ENCODE assay signal across 8 cellular contexts in the genomic region with DNA sequence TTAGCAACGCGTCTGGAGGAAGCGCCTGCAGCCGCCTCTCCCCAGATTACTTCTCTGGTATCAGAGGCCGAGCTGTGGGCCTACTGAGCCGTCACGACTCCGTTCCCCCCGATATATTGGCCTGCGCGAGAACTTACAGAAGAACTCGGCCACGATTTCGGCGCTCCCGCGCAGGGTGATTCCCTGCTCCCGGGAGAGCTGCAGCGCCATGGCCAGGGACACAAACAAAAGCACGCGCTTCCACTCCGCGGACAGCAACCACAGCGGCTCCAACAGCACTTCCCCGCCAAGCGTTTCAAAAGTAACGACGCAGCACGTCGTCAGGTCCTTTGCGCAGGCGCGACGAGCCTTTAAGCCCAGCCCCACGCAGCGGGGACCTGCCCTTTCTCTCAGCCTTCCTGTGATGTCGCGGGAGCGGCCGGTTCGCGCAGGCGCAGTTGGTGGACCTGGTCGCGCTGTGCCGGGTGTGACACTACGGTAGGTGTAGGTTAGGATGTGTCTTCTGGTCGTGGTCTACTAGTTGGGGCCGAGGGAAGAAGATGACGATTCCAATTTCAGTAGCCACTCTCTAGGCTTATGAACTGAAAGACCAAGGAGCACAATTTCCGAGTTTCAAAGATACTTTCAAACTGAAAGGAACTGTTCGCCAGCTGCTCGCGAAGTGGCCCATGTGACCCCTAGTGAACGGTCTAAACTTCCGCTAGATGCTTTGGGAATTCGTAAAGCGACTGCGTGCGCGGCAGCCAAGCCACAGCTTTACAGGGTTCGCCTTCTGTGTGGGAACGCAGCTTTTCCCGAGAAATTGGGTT. TPM values are rescaled to one million over a fixed set of nuclear protein-coding genes. Genes with fewer than 3 reads are reported as not detected.
DNase-seq lines count a peak whose midpoint lies in the region; ATAC-seq and TF ChIP-seq lines count a peak whose summit lies in the region.

A gene (minus strand): TSS at position 324 of the 809 bp plus-strand sequence. CDS start 114 bp downstream, at position 210.

- CTCF ChIA-PET in activated naive CD4-positive, alpha-beta T cell treated with anti-CD3 and anti-CD28 coated beads, Interleukin-2, amount 10 ng/mL, durations not matched to agents 7 days and 5 days (lab: Charles Lee): no interaction called here

- H3K4me3 ChIP-seq in NB4 (ENCODE audit: low read depth, low read length) (peak within 1 kb of the TSS; percentile 94), SK-N-MC (peak within 1 kb of the TSS; percentile 92), gastroesophageal sphincter (peak within 1 kb of the TSS; percentile 63 to 67), neutrophil (ENCODE audit: low read depth in 1 of 2, low read length in 1 of 2) (peak within 1 kb of the TSS; percentile 74 to 96)

- H3K27me3 ChIP-seq in gastroesophageal sphincter (no peaks in the 10 kb centered on the region), neutrophil (no peaks in the 10 kb centered on the region)

- TF ChIP-seq CTCF in HFFc6 (IDR thresholded peaks at IDR 0.05): no peak
- TF ChIP-seq CTCF in NB4 (IDR thresholded peaks at IDR 0.05; ENCODE audit: low read depth, low read length): no peak
- peak in 1 of 4 experiments; percentile 7 for TF ChIP-seq CTCF in gastroesophageal sphincter (IDR thresholded peaks at IDR 0.05)
- peak; percentile 43 for TF ChIP-seq CTCF in neutrophil (IDR thresholded peaks at IDR 0.05)

- 0 to 1% methylated on average over 14 to 17 of the region's 64 CpGs for WGBS in gastroesophageal sphincter (ENCODE audit: low coverage in 1 of 2), 2 donors

- no peaks in the 10 kb centered on the region; the same call in 1 of the 2 replicates for H3K27me3 Mint-ChIP-seq in HFFc6 (ENCODE audit: insufficient read depth)
- no peaks in the 10 kb centered on the region for H3K27me3 Mint-ChIP-seq in activated naive CD4-positive, alpha-beta T cell treated with anti-CD3 and anti-CD28 coated beads, Interleukin-2, amount 10 ng/mL, durations not matched to agents 7 days and 5 days

- no peaks in the 10 kb centered on the region for H3K9me3 Mint-ChIP-seq in HFFc6
- H3K9me3 Mint-ChIP-seq in activated naive CD4-positive, alpha-beta T cell treated with anti-CD3 and anti-CD28 coated beads, Interleukin-2, amount 10 ng/mL, durations not matched to agents 7 days and 5 days: no peaks in the 10 kb centered on the region

- peak; percentile 99 for ATAC-seq in gastroesophageal sphincter

- H3K36me3 ChIP-seq in SK-N-MC (ENCODE audit: insufficient read depth, low read length) (peaks cover 38% of the 10 kb centered on the region), gastroesophageal sphincter (no peaks in the 10 kb centered on the region), neutrophil (no peaks in the 10 kb centered on the region)

- H3K36me3 Mint-ChIP-seq in HFFc6 (ENCODE audit: low read depth): peaks cover 18% of the 10 kb centered on the region; the same call in 1 of the 2 replicates
- peaks cover 34% of the 10 kb centered on the region for H3K36me3 Mint-ChIP-seq in activated naive CD4-positive, alpha-beta T cell treated with anti-CD3 and anti-CD28 coated beads, Interleukin-2, amount 10 ng/mL, durations not matched to agents 7 days and 5 days

- DNase-seq in GM04503 (ENCODE audit: low read depth): peak; percentile 84
- DNase-seq in HFFc6: peak; percentile 99
- DNase-seq in NB4 (ENCODE audit: low read depth): peak; percentile 97
- DNase-seq in SK-N-MC (ENCODE audit: low read depth, low spot score): peak; percentile 89
- peak; percentile 99 for DNase-seq in activated naive CD4-positive, alpha-beta T cell treated with anti-CD3 and anti-CD28 coated beads, Interleukin-2, amount 10 ng/mL, durations not matched to agents 7 days and 5 days
- peak; percentile 99 for DNase-seq in superior temporal gyrus (ENCODE audit: extremely low spot score)

- TF ChIP-seq POLR2A in NB4 (IDR thresholded peaks at IDR 0.05; ENCODE audit: extremely low read depth, insufficient read length) (peak; percentile 85), gastroesophageal sphincter (IDR thresholded peaks at IDR 0.05) (peak; percentile 83 to 90)

- H3K9ac ChIP-seq in SK-N-MC (ENCODE audit: insufficient read length): peak within 1 kb of the TSS; percentile 97

- H3K27ac ChIP-seq in SK-N-MC (peak within 1 kb of the TSS; percentile 90), gastroesophageal sphincter (peak within 1 kb of the TSS; percentile 93 to 97 (median 96)), neutrophil (peak within 1 kb of the TSS; percentile 93)

- H3K9me3 ChIP-seq in SK-N-MC (ENCODE audit: low read depth, low read length) (no peaks in the 10 kb centered on the region), gastroesophageal sphincter (no peaks in the 10 kb centered on the region), neutrophil (no peaks in the 10 kb centered on the region)

- peaks cover 5 to 38% (median 7%) of the 10 kb centered on the region in 3 donors for H3K4me1 ChIP-seq in gastroesophageal sphincter
- peaks cover 30 to 31% of the 10 kb centered on the region in 2 experiments for H3K4me1 ChIP-seq in neutrophil (ENCODE audit: control insufficient read depth in 1 of 2, insufficient read depth in 1 of 2, low read depth in 1 of 2, low read length in 1 of 2)

- H3K4me3 Mint-ChIP-seq in HFFc6: peak within 1 kb of the TSS; percentile 99
- peak within 1 kb of the TSS; percentile 87 for H3K4me3 Mint-ChIP-seq in activated naive CD4-positive, alpha-beta T cell treated with anti-CD3 and anti-CD28 coated beads, Interleukin-2, amount 10 ng/mL, durations not matched to agents 7 days and 5 days

- TF ChIP-seq EP300 in gastroesophageal sphincter (IDR thresholded peaks at IDR 0.05): no peak

- peak within 1 kb of the TSS; percentile 99 for H3K27ac Mint-ChIP-seq in HFFc6
- peak within 1 kb of the TSS; percentile 97 for H3K27ac Mint-ChIP-seq in activated naive CD4-positive, alpha-beta T cell treated with anti-CD3 and anti-CD28 coated beads, Interleukin-2, amount 10 ng/mL, durations not matched to agents 7 days and 5 days

- H3K4me1 Mint-ChIP-seq in HFFc6 (ENCODE audit: low read depth): peaks cover 74% of the 10 kb centered on the region
- peaks cover 70% of the 10 kb centered on the region for H3K4me1 Mint-ChIP-seq in activated naive CD4-positive, alpha-beta T cell treated with anti-CD3 and anti-CD28 coated beads, Interleukin-2, amount 10 ng/mL, durations not matched to agents 7 days and 5 days

RNA-seq across cellular contexts. Expression of the gene that starts here (rescaled TPM):
- total RNA-seq in HFFc6 (2021; fragmentation: NEBNext Ultra II Directional; extraction: Animal tissue kit (Norgen Biotek cat#: 25700)): 10 to 100 TPM; 18.3 to 36.5 (median 31.6) TPM
- 1 to 10 TPM; 1.4 to 2.6 (median 1.7) TPM for total RNA-seq in gastroesophageal sphincter

Comparison
In these comparisons a context has a peak if more than half of its experiments do, and no peak if none do; other contexts are left out.
1. Peak in every context shown above with its lines: DNase-seq, ATAC-seq, H3K4me3 ChIP-seq and H3K27ac ChIP-seq.
2. RNA of the gene that starts here (total RNA-seq): 18.3 to 36.5 TPM in HFFc6; 1.4 to 2.6 TPM in gastroesophageal sphincter; every median in the first group is over 4 times any median in the second.